In genomic region chr4:25466966-25467697, GRCh38 we compare ENCODE assay signal across 14 cellular contexts.
"Had no signal": no experiment of that assay in that cellular context is flagged by ENCODE, and none has a peak within 500 bp of the region (broad histone marks: within the 10 kb centered on the region; RNA-seq: fewer than 3 reads in every experiment).

No MANE protein-coding gene starts in this region.

- H3K4me1 ChIP-seq: right atrium auricular region, thyroid gland had no signal

- H3K9me3 ChIP-seq: right atrium auricular region, thyroid gland had no signal

- H3K4me2 ChIP-seq: smooth muscle cell had no signal

- ATAC-seq: activated CD8-positive, alpha-beta memory T cell treated with anti-CD3 and anti-CD28 coated beads, Interleukin-2, amount 10 ng/mL, durations not matched to agents 7 days and 5 days; mucosa of descending colon; stimulated activated naive B cell treated with anti-CD40 and anti-IgM and Interleukin-4, amounts not matched to agents 10 μg/mL and 1 μg/mL and 100 μg/mL, for 72 hours had no signal

- FAIRE-seq: bronchial epithelial cell had no signal

- H3K36me3 ChIP-seq: right atrium auricular region, thyroid gland had no signal

- DNase-seq: activated B cell treated with CpG ODN at 0.5 μM for 24 hours; activated CD4-positive, alpha-beta memory T cell treated with anti-CD3 and anti-CD28 coated beads, Interleukin-2, amount 10 ng/mL, durations not matched to agents 7 days and 5 days; activated CD4-positive, alpha-beta T cell treated with anti-CD3 and anti-CD28 coated beads for 48 hours; activated CD8-positive, alpha-beta memory T cell treated with anti-CD3 and anti-CD28 coated beads, Interleukin-2, amount 10 ng/mL, durations not matched to agents 7 days and 5 days; activated naive CD4-positive, alpha-beta T cell treated with Interleukin-2 at 50 U/mL for 16 hours; anterior cingulate cortex; mesenchymal stem cell; mucosa of descending colon; naive B cell; stimulated activated naive B cell treated with anti-CD40 and anti-IgM and Interleukin-4, amounts not matched to agents 10 μg/mL and 1 μg/mL and 100 μg/mL, for 72 hours; thyroid gland had no signal

- H3K27ac ChIP-seq: right atrium auricular region, thyroid gland had no signal

- H3K27me3 ChIP-seq: right atrium auricular region, thyroid gland had no signal

- H3K4me3 ChIP-seq: mucosa of descending colon, right atrium auricular region, smooth muscle cell, thyroid gland had no signal
